31 cellular contexts compared by ENCODE assay signal in genomic region chr16:74756203-74756602, GRCh38. TPM values are rescaled to one million over a fixed set of nuclear protein-coding genes. Genes with fewer than 3 reads are reported as not detected.
"Had no signal": no experiment of that assay in that cellular context is flagged by ENCODE, and none has a peak within 500 bp of the region (broad histone marks: within the 10 kb centered on the region; RNA-seq: fewer than 3 reads in every experiment).

No MANE protein-coding gene starts in this region.

- H3K4me3 ChIP-seq: colonic mucosa, gastrocnemius medialis, right atrium auricular region, smooth muscle cell, thoracic aorta, vagina had no signal

- H3K4me1 Mint-ChIP-seq: activated CD4-positive, alpha-beta T cell treated with anti-CD3 and anti-CD28 coated beads, Interleukin-2, amount 10 ng/mL, durations not matched to agents 7 days and 5 days; activated naive CD4-positive, alpha-beta T cell treated with anti-CD3 and anti-CD28 coated beads, Interleukin-2, amount 50 U/mL, for 24 hours; activated T-helper 17 cell treated with anti-CD3 and anti-CD28 coated beads, Interleukin-2, amount 50 U/mL, for 72 hours; central memory CD8-positive, alpha-beta T cell; memory B cell; naive thymus-derived CD8-positive, alpha-beta T cell; neural crest cell; stimulated activated naive B cell treated with anti-CD40 and anti-IgM and Interleukin-4, amounts not matched to agents 10 μg/mL and 1 μg/mL and 100 μg/mL, for 72 hours; T-helper 17 cell had no signal

- H3K27me3 Mint-ChIP-seq: memory B cell had no signal

- H3K4me1 ChIP-seq: colonic mucosa, gastrocnemius medialis, parathyroid adenoma, right atrium auricular region, vagina had no signal

- H3K4me3 Mint-ChIP-seq: activated CD4-positive, alpha-beta T cell treated with anti-CD3 and anti-CD28 coated beads, Interleukin-2, amount 10 ng/mL, durations not matched to agents 7 days and 5 days; activated CD8-positive, alpha-beta T cell treated with anti-CD3 and anti-CD28 coated beads for 36 hours; activated naive CD4-positive, alpha-beta T cell treated with anti-CD3 and anti-CD28 coated beads, Interleukin-2, amount 50 U/mL, for 24 hours; activated T-cell treated with anti-CD3 and anti-CD28 coated beads, Interleukin-2, amount 50 U/mL, for 4 hours; activated T-helper 17 cell treated with anti-CD3 and anti-CD28 coated beads, Interleukin-2, amount 50 U/mL, for 72 hours; central memory CD8-positive, alpha-beta T cell; effector memory CD8-positive, alpha-beta T cell; memory B cell; naive thymus-derived CD8-positive, alpha-beta T cell; neural crest cell; stimulated activated naive B cell treated with anti-CD40 and anti-IgM and Interleukin-4, amounts not matched to agents 10 μg/mL and 1 μg/mL and 100 μg/mL, for 72 hours; T-helper 17 cell; type B pancreatic cell had no signal

- H3K27me3 ChIP-seq: colonic mucosa, right atrium auricular region, vagina had no signal

- H3K27ac Mint-ChIP-seq: activated CD4-positive, alpha-beta T cell treated with anti-CD3 and anti-CD28 coated beads, Interleukin-2, amount 10 ng/mL, durations not matched to agents 7 days and 5 days; activated CD8-positive, alpha-beta T cell treated with anti-CD3 and anti-CD28 coated beads for 36 hours; activated naive CD4-positive, alpha-beta T cell treated with anti-CD3 and anti-CD28 coated beads, Interleukin-2, amount 50 U/mL, for 24 hours; activated T-helper 17 cell treated with anti-CD3 and anti-CD28 coated beads, Interleukin-2, amount 50 U/mL, for 72 hours; effector memory CD8-positive, alpha-beta T cell; memory B cell; stimulated activated naive B cell treated with anti-CD40 and anti-IgM and Interleukin-4, amounts not matched to agents 10 μg/mL and 1 μg/mL and 100 μg/mL, for 72 hours; T-helper 17 cell; type B pancreatic cell had no signal

- H3K9me3 Mint-ChIP-seq: activated CD4-positive, alpha-beta T cell treated with anti-CD3 and anti-CD28 coated beads, Interleukin-2, amount 10 ng/mL, durations not matched to agents 7 days and 5 days; activated CD8-positive, alpha-beta T cell treated with anti-CD3 and anti-CD28 coated beads for 36 hours; activated naive CD4-positive, alpha-beta T cell treated with anti-CD3 and anti-CD28 coated beads, Interleukin-2, amount 50 U/mL, for 24 hours; activated T-cell treated with anti-CD3 and anti-CD28 coated beads, Interleukin-2, amount 50 U/mL, for 4 hours; activated T-helper 17 cell treated with anti-CD3 and anti-CD28 coated beads, Interleukin-2, amount 50 U/mL, for 72 hours; central memory CD8-positive, alpha-beta T cell; effector memory CD8-positive, alpha-beta T cell; memory B cell; naive thymus-derived CD8-positive, alpha-beta T cell; neural crest cell; stimulated activated naive B cell treated with anti-CD40 and anti-IgM and Interleukin-4, amounts not matched to agents 10 μg/mL and 1 μg/mL and 100 μg/mL, for 72 hours; type B pancreatic cell had no signal

- H3K9me3 ChIP-seq: colonic mucosa, gastrocnemius medialis, right atrium auricular region, thoracic aorta, vagina had no signal

- DNase-seq: activated CD4-positive, alpha-beta T cell treated with anti-CD3 and anti-CD28 coated beads for 1 hour; activated CD4-positive, alpha-beta T cell treated with anti-CD3 and anti-CD28 coated beads, Interleukin-2, amount 10 ng/mL, durations not matched to agents 7 days and 5 days; activated CD8-positive, alpha-beta T cell treated with anti-CD3 and anti-CD28 coated beads for 36 hours; activated gamma-delta T cell treated with Interleukin-2 at 50 U/mL for 16 hours; activated T-cell treated with anti-CD3 and anti-CD28 coated beads, Interleukin-2, amount 50 U/mL, for 4 hours; anterior cingulate cortex; colonic mucosa; effector memory CD8-positive, alpha-beta T cell; gastrocnemius medialis; hippocampal formation; left colon; naive thymus-derived CD8-positive, alpha-beta T cell; occipital lobe; stimulated activated CD4-positive, alpha-beta T cell treated with anti-CD3 and anti-CD28 coated beads, Interleukin-15, amount 100 ng/mL, for 24 hours; stimulated activated CD4-positive, alpha-beta T cell treated with anti-CD3 and anti-CD28 coated beads, Interleukin-2, amount 100 ng/mL, for 24 hours; stimulated activated naive B cell treated with anti-CD40 and anti-IgM and Interleukin-4, amounts not matched to agents 10 μg/mL and 1 μg/mL and 100 μg/mL, for 72 hours; T-helper 17 cell; T1000 had no signal

- H3K36me3 ChIP-seq: colonic mucosa, gastrocnemius medialis, right atrium auricular region, thoracic aorta, vagina had no signal

- H3K27ac ChIP-seq: colonic mucosa, gastrocnemius medialis, parathyroid adenoma, right atrium auricular region, thoracic aorta, vagina had no signal

- ATAC-seq: activated CD8-positive, alpha-beta T cell treated with anti-CD3 and anti-CD28 coated beads for 36 hours; activated T-cell treated with anti-CD3 and anti-CD28 coated beads, Interleukin-2, amount 50 U/mL, for 4 hours; activated T-helper 17 cell treated with anti-CD3 and anti-CD28 coated beads, Interleukin-2, amount 50 U/mL, for 72 hours; effector memory CD8-positive, alpha-beta T cell; gastrocnemius medialis; left colon; naive thymus-derived CD8-positive, alpha-beta T cell; stimulated activated naive B cell treated with anti-CD40 and anti-IgM and Interleukin-4, amounts not matched to agents 10 μg/mL and 1 μg/mL and 100 μg/mL, for 72 hours; T-helper 17 cell had no signal

RNA-seq across cellular contexts. Expression of gene FA2H, which starts 18.4 kb away (rescaled TPM):
- total RNA-seq: activated CD8-positive, alpha-beta T cell treated with anti-CD3 and anti-CD28 coated beads for 36 hours; dermis microvascular lymphatic vessel endothelial cell; naive thymus-derived CD8-positive, alpha-beta T cell; neural crest cell; pulmonary artery endothelial cell; smooth muscle cell; vagina had no signal
- polyA plus RNA-seq: naive thymus-derived CD8-positive, alpha-beta T cell; smooth muscle cell had no signal

RNA-seq across cellular contexts. Expression of gene MLKL, which starts 55.5 kb away (rescaled TPM):
- total RNA-seq: neural crest cell had no signal
